20 cellular contexts compared by ENCODE assay signal in the genomic region with DNA sequence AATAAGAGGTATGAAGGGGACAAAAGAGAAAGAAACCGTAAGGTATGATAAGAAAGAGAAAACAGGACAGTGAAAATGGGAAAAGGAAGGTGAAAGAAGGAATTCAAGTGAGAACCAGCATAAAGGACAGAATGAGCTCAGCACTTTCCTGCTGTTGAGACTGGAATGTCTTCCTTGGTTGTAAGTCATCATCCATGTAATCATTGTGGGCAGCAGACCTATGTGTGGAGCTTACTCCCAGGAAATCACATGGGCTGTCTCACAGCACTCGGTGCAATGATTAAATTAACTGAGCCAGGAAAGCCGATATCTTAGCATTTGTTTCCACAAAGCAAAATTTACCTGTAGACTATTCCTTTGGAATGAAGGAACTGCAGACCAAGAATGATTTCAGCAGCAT.
DNase-seq lines count a peak whose midpoint lies in the region; ATAC-seq and TF ChIP-seq lines count a peak whose summit lies in the region.
"Had no signal": no experiment of that assay in that cellular context is flagged by ENCODE, and none has a peak within 500 bp of the region (broad histone marks: within the 10 kb centered on the region; RNA-seq: fewer than 3 reads in every experiment).

No MANE protein-coding gene starts in this region.

- peaks cover 58% of the 10 kb centered on the region for H3K36me3 ChIP-seq in CD8-positive, alpha-beta T cell (ENCODE audit: insufficient read depth, low read length)
- H3K36me3 ChIP-seq in HEK293 (ENCODE audit: control insufficient read depth in 2 of 2, insufficient read depth in 1 of 2, low read length in 2 of 2), result no peaks in the 10 kb centered on the region; a peak in 1 of 3 replicates

- no peak for DNase-seq in CD8-positive, alpha-beta T cell
- DNase-seq in choroid plexus epithelial cell (ENCODE audit: low read depth), result peak; percentile 2
- DNase-seq in iPS-NIHi7 (ENCODE audit: extremely low spot score), result no peak
- no peak for DNase-seq in stimulated activated naive CD4-positive, alpha-beta T cell treated with Interleukin-2 at 50 U/mL for 16 hours (lab: John Stamatoyannopoulos, UW)
- DNase-seq in activated effector memory CD4-positive, alpha-beta T cell treated with anti-CD3 and anti-CD28 coated beads, Interleukin-2, amount 50 U/mL, for 16 hours, result no peak
- DNase-seq: activated naive CD4-positive, alpha-beta T cell treated with anti-CD3 and anti-CD28 coated beads for 36 hours; activated T-cell treated with anti-CD3 and anti-CD28 coated beads, Interleukin-2, amount 50 U/mL, for 72 hours; C1 segment of cervical spinal cord; EL; NCI-H1694 treated with DMSO at 0.1 percent for 48 hours; NCI-H2171; NCI-H510A; stimulated activated naive CD8-positive, alpha-beta T cell treated with anti-CD3 and anti-CD28 coated beads, Interleukin-15, Interleukin-2, amounts not matched to agents 100 U/mL and 50 U/mL, for 24 hours; testis had no signal

- no peak for TF ChIP-seq CTCF in CD8-positive, alpha-beta T cell (IDR thresholded peaks at IDR 0.05)
- TF ChIP-seq CTCF in HEK293 (tag by site-specific recombination; IDR thresholded peaks at IDR 0.05) (no peak), choroid plexus epithelial cell (conservative IDR thresholded peaks at IDR 0.05; ENCODE audit: low read depth, low read length) (no peak), nephron (IDR thresholded peaks at IDR 0.05; ENCODE audit: unreplicated experiment in 3 of 3) (no peak)

- POLR2A ChIA-PET in CD8-positive, alpha-beta T cell (lab: Charles Lee), result interaction anchor here (0.6 kb wide), 1 partner anchor 307 kb away, joined by 3 read pairs; no protein-coding TSS in a partner anchor
- POLR2A ChIA-PET in HEK293 (lab: Yijun Ruan, JAX), result no interaction called here

- CTCF ChIA-PET in CD8-positive, alpha-beta T cell (lab: Charles Lee), result interaction anchor here (0.8 to 1.0 kb wide), 2 partner anchors 15 to 186 kb away, joined by 3 read pairs; no protein-coding TSS in a partner anchor
- CTCF ChIA-PET in HEK293 (lab: Yijun Ruan, JAX), result no interaction called here

- H3K27ac Mint-ChIP-seq in CD8-positive, alpha-beta T cell, result peak overlapping the region; percentile 41
- H3K27ac Mint-ChIP-seq in nephron, result peak overlapping the region; percentile 15 to 84 (median 40)
- H3K27ac Mint-ChIP-seq: activated naive CD4-positive, alpha-beta T cell treated with anti-CD3 and anti-CD28 coated beads for 36 hours; activated T-cell treated with anti-CD3 and anti-CD28 coated beads, Interleukin-2, amount 50 U/mL, for 72 hours; GM23338; progenitor cell of endocrine pancreas had no signal

- H3K36me3 Mint-ChIP-seq in CD8-positive, alpha-beta T cell, result peaks cover 96% of the 10 kb centered on the region
- H3K36me3 Mint-ChIP-seq in nephron (ENCODE audit: low read depth), result peaks cover 39% of the 10 kb centered on the region

- no peak overlapping the region for H3K27ac ChIP-seq in CD8-positive, alpha-beta T cell (ENCODE audit: low read depth, low read length)
- H3K27ac ChIP-seq in HEK293 (ENCODE audit: extremely low read depth, low read depth, low read length), result no peak overlapping the region
- H3K27ac ChIP-seq: SK-N-MC, testis had no signal

- no peaks in the 10 kb centered on the region for H3K4me1 ChIP-seq in CD8-positive, alpha-beta T cell (ENCODE audit: insufficient read depth, low read length)
- H3K4me1 ChIP-seq in HEK293 (ENCODE audit: control insufficient read depth, insufficient read depth, low read length), result no peaks in the 10 kb centered on the region
- H3K4me1 ChIP-seq: testis had no signal

- H3K4me3 Mint-ChIP-seq in CD8-positive, alpha-beta T cell, result no peak overlapping the region
- no peak overlapping the region for H3K4me3 Mint-ChIP-seq in nephron
- H3K4me3 Mint-ChIP-seq: activated naive CD4-positive, alpha-beta T cell treated with anti-CD3 and anti-CD28 coated beads for 36 hours; activated T-cell treated with anti-CD3 and anti-CD28 coated beads, Interleukin-2, amount 50 U/mL, for 72 hours; GM23338 had no signal

- intact Hi-C loops in CD8-positive, alpha-beta T cell (cut with DNase I, micrococcal nuclease), result no loop called here

- no peak overlapping the region for H3K4me3 ChIP-seq in CD8-positive, alpha-beta T cell (ENCODE audit: low read depth, low read length)
- H3K4me3 ChIP-seq in HEK293 (ENCODE audit: low read depth, low read length) (no peak overlapping the region), choroid plexus epithelial cell (ENCODE audit: low read depth, low read length) (no peak overlapping the region)
- H3K4me3 ChIP-seq: GM23338, lung, SK-N-MC, testis had no signal

- no peaks in the 10 kb centered on the region for H3K27me3 ChIP-seq in CD8-positive, alpha-beta T cell (ENCODE audit: insufficient read depth, low read length)
- H3K27me3 ChIP-seq: testis had no signal

- H3K27me3 Mint-ChIP-seq in CD8-positive, alpha-beta T cell (ENCODE audit: low read depth), result no peaks in the 10 kb centered on the region
- no peaks in the 10 kb centered on the region for H3K27me3 Mint-ChIP-seq in nephron (ENCODE audit: low read depth)
- H3K27me3 Mint-ChIP-seq: progenitor cell of endocrine pancreas had no signal

- peaks cover 25% of the 10 kb centered on the region for H3K4me1 Mint-ChIP-seq in CD8-positive, alpha-beta T cell (ENCODE audit: low read depth)
- H3K4me1 Mint-ChIP-seq in nephron, result peaks cover 15% of the 10 kb centered on the region

- ATAC-seq in CD8-positive, alpha-beta T cell, result no peak
- ATAC-seq: activated T-cell treated with anti-CD3 and anti-CD28 coated beads, Interleukin-2, amount 50 U/mL, for 72 hours; GM23338; stimulated activated naive CD8-positive, alpha-beta T cell treated with anti-CD3 and anti-CD28 coated beads, Interleukin-15, Interleukin-2, amounts not matched to agents 100 U/mL and 50 U/mL, for 24 hours had no signal

- no peaks in the 10 kb centered on the region for H3K9me3 ChIP-seq in CD8-positive, alpha-beta T cell (ENCODE audit: low read length)
- no peaks in the 10 kb centered on the region for H3K9me3 ChIP-seq in HEK293 (ENCODE audit: control insufficient read depth, insufficient read depth, low read depth, low read length)
- H3K9me3 ChIP-seq: testis had no signal

- peaks cover 4% of the 10 kb centered on the region for H3K9me3 Mint-ChIP-seq in CD8-positive, alpha-beta T cell
- peaks cover 14% of the 10 kb centered on the region for H3K9me3 Mint-ChIP-seq in nephron

TF ChIP-seq in HEK293, 187 proteins besides CTCF, POLR2A, EP300 and RAD21:
- TF ChIP-seq PRDM1 (tag by site-specific recombination; IDR thresholded peaks at IDR 0.05) (peak; percentile 69), SCRT2 (tag by site-specific recombination; IDR thresholded peaks at IDR 0.05) (no peak)
